Comparison of ENCODE assay signal across 8 cellular contexts in the genomic region with DNA sequence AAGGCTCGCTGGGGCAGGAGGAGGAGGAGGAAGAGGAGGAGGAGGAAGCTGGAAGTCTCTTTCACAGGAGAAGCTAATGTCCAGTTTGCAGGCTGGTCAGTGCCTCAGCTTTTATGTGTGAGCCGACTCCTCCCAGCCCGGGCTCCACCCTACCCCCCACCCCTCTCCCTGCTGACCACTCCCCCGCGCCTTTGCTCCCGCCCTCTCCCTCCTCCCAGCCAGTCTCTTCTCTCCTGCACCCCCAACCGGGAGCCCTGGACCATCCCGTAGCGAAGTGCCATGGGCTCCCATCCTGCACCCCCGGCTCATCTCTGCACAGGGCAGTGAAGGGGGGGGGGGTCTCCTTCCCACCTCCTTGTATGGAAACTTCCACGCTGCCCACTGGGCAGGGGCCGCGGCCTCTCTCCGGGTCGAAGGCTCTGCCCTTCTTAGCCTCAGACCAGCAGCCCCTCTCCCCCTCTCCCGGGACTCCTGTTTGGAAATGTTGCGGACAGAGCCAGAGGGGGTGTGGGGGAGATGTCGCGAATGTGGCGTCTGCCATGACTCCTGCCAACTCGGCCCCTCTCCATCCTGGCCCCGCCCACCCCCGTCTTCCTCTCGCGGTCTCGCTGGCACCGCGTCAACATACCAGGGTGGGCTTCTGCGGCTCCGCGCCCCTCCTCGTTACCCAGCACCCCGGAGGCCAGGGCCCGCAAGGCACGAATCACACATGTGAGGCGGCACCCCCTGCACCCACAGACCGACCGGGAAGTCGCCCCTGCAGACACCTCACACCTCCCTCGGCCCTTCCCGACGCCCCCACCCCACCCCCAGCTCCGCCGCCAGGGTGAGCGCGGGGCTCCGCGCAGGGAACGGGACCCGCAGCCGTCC. TPM values are rescaled to one million over a fixed set of nuclear protein-coding genes. Genes with fewer than 3 reads are reported as not detected.
DNase-seq lines count a peak whose midpoint lies in the region; ATAC-seq and TF ChIP-seq lines count a peak whose summit lies in the region.

No MANE protein-coding gene starts in this region.

- peak overlapping the region; percentile 46 for H3K4me3 ChIP-seq in astrocyte of the spinal cord (ENCODE audit: low read depth, low read length)
- peak overlapping the region in 3 of 4 donors; percentile 14 to 47 (median 17) for H3K4me3 ChIP-seq in transverse colon

- peaks cover 0 to 34% (median 8%) of the 10 kb centered on the region in 4 donors for H3K4me1 ChIP-seq in transverse colon

- H3K27ac ChIP-seq in transverse colon: peak overlapping the region in 1 of 4 donors; percentile 34

- TF ChIP-seq EP300 in transverse colon (IDR thresholded peaks at IDR 0.05; ENCODE audit: low read depth): no peak

- no peaks in the 10 kb centered on the region for H3K36me3 ChIP-seq in transverse colon

- no peaks in the 10 kb centered on the region for H3K36me3 Mint-ChIP-seq in activated CD8-positive, alpha-beta T cell treated with anti-CD3 and anti-CD28 coated beads for 36 hours (ENCODE audit: low read depth)
- no peaks in the 10 kb centered on the region for H3K36me3 Mint-ChIP-seq in activated CD8-positive, alpha-beta T cell treated with anti-CD3 and anti-CD28 coated beads, Interleukin-2, amount 10 ng/mL, durations not matched to agents 7 days and 5 days (ENCODE audit: low read depth)

- in situ Hi-C loops in astrocyte of the spinal cord (cut with HindIII; ENCODE audit: low sequenced_read_pairs): no loop called here
- in situ Hi-C loops in transverse colon (cut with MboI; ENCODE audit: low pct_ligation_motif_present in 1 of 4, low pct_unique_long_range_greater_than_20kb in 1 of 4, low sequenced_read_pairs in 3 of 4): no loop called here

- DNase-seq in activated CD8-positive, alpha-beta T cell treated with anti-CD3 and anti-CD28 coated beads for 36 hours: no peak
- DNase-seq in activated CD8-positive, alpha-beta T cell treated with anti-CD3 and anti-CD28 coated beads, Interleukin-2, amount 10 ng/mL, durations not matched to agents 7 days and 5 days: no peak
- DNase-seq in astrocyte of the spinal cord (ENCODE audit: low read depth, low spot score): peak; percentile 83
- peak; percentile 89 for DNase-seq in islet precursor cell
- peak; percentile 34 for DNase-seq in transverse colon

- H3K4me3 Mint-ChIP-seq in activated CD8-positive, alpha-beta T cell treated with anti-CD3 and anti-CD28 coated beads for 36 hours: peak overlapping the region; percentile 26
- H3K4me3 Mint-ChIP-seq in activated CD8-positive, alpha-beta T cell treated with anti-CD3 and anti-CD28 coated beads, Interleukin-2, amount 10 ng/mL, durations not matched to agents 7 days and 5 days: no peak overlapping the region

- POLR2A ChIA-PET in activated CD8-positive, alpha-beta T cell treated with anti-CD3 and anti-CD28 coated beads for 36 hours (lab: Charles Lee): interaction anchor here (1.0 kb wide), 1 partner anchor 9 kb away, joined by 3 read pairs; no protein-coding TSS in a partner anchor
- POLR2A ChIA-PET in activated CD8-positive, alpha-beta T cell treated with anti-CD3 and anti-CD28 coated beads, Interleukin-2, amount 10 ng/mL, durations not matched to agents 7 days and 5 days (lab: Charles Lee): interaction anchor here (0.5 kb wide), 1 partner anchor 518 kb away, joined by 3 read pairs; no protein-coding TSS in a partner anchor

- H3K27me3 ChIP-seq in transverse colon: peaks cover 98% of the 10 kb centered on the region

- no peak for TF ChIP-seq CTCF in activated CD8-positive, alpha-beta T cell treated with anti-CD3 and anti-CD28 coated beads for 36 hours (IDR thresholded peaks at IDR 0.05)
- TF ChIP-seq CTCF in astrocyte of the spinal cord (IDR thresholded peaks at IDR 0.05; ENCODE audit: low read depth, low read length) (no peak), transverse colon (IDR thresholded peaks at IDR 0.05) (no peak)

- H3K9me3 ChIP-seq in transverse colon: no peaks in the 10 kb centered on the region

- H3K27ac Mint-ChIP-seq in activated CD8-positive, alpha-beta T cell treated with anti-CD3 and anti-CD28 coated beads for 36 hours: no peak overlapping the region
- no peak overlapping the region for H3K27ac Mint-ChIP-seq in activated CD8-positive, alpha-beta T cell treated with anti-CD3 and anti-CD28 coated beads, Interleukin-2, amount 10 ng/mL, durations not matched to agents 7 days and 5 days

- peaks cover 60% of the 10 kb centered on the region for H3K27me3 Mint-ChIP-seq in activated CD8-positive, alpha-beta T cell treated with anti-CD3 and anti-CD28 coated beads for 36 hours
- H3K27me3 Mint-ChIP-seq in activated CD8-positive, alpha-beta T cell treated with anti-CD3 and anti-CD28 coated beads, Interleukin-2, amount 10 ng/mL, durations not matched to agents 7 days and 5 days (ENCODE audit: low read depth): peaks cover 52% of the 10 kb centered on the region

- peaks cover 20% of the 10 kb centered on the region for H3K4me1 Mint-ChIP-seq in activated CD8-positive, alpha-beta T cell treated with anti-CD3 and anti-CD28 coated beads for 36 hours (ENCODE audit: low read depth)
- H3K4me1 Mint-ChIP-seq in activated CD8-positive, alpha-beta T cell treated with anti-CD3 and anti-CD28 coated beads, Interleukin-2, amount 10 ng/mL, durations not matched to agents 7 days and 5 days (ENCODE audit: low read depth): peaks cover 3% of the 10 kb centered on the region

- no peak for TF ChIP-seq POLR2A in transverse colon (IDR thresholded peaks at IDR 0.05)

- no peak for ATAC-seq in activated CD8-positive, alpha-beta T cell treated with anti-CD3 and anti-CD28 coated beads for 36 hours
- no peak for ATAC-seq in activated CD8-positive, alpha-beta T cell treated with anti-CD3 and anti-CD28 coated beads, Interleukin-2, amount 10 ng/mL, durations not matched to agents 7 days and 5 days
- ATAC-seq in GM19452 (IDR thresholded peaks at IDR 0.05; ENCODE audit: unreplicated experiment): no peak
- ATAC-seq in GM21619 (IDR thresholded peaks at IDR 0.05; ENCODE audit: unreplicated experiment): no peak
- ATAC-seq in HG03135 (IDR thresholded peaks at IDR 0.05; ENCODE audit: unreplicated experiment): no peak

- no peaks in the 10 kb centered on the region for H3K9me3 Mint-ChIP-seq in activated CD8-positive, alpha-beta T cell treated with anti-CD3 and anti-CD28 coated beads for 36 hours
- no peaks in the 10 kb centered on the region for H3K9me3 Mint-ChIP-seq in activated CD8-positive, alpha-beta T cell treated with anti-CD3 and anti-CD28 coated beads, Interleukin-2, amount 10 ng/mL, durations not matched to agents 7 days and 5 days (ENCODE audit: insufficient read depth)

- whole genome bisulfite sequencing in transverse colon (ENCODE audit: low coverage in 1 of 2), 2 donors: 5% methylated on average over 47 of the region's 51 CpGs; no CpG with 5 or more reads in 1 of the 2 donors

- CTCF ChIA-PET in activated CD8-positive, alpha-beta T cell treated with anti-CD3 and anti-CD28 coated beads for 36 hours (lab: Charles Lee): interaction anchor here (0.6 to 9.2 kb wide), 2 partner anchors 14 to 600 kb away, joined by 3 to 87 read pairs; no protein-coding TSS in a partner anchor
- CTCF ChIA-PET in activated CD8-positive, alpha-beta T cell treated with anti-CD3 and anti-CD28 coated beads, Interleukin-2, amount 10 ng/mL, durations not matched to agents 7 days and 5 days (lab: Charles Lee): interaction anchor here (1.9 kb wide), 1 partner anchor 14 kb away, joined by 9 read pairs; no protein-coding TSS in a partner anchor

- intact Hi-C loops in activated CD8-positive, alpha-beta T cell treated with anti-CD3 and anti-CD28 coated beads for 36 hours (cut with micrococcal nuclease): no loop called here
- intact Hi-C loops in transverse colon (cut with DNase I; ENCODE audit: low total_unique reads): no loop called here

RNA-seq across cellular contexts. Expression of a gene that starts 1.8 kb away (rescaled TPM):
- total RNA-seq in activated CD8-positive, alpha-beta T cell treated with anti-CD3 and anti-CD28 coated beads for 36 hours: 1 to 10 TPM; 8.1 to 8.2 TPM
- total RNA-seq in activated CD8-positive, alpha-beta T cell treated with anti-CD3 and anti-CD28 coated beads, Interleukin-2, amount 10 ng/mL, durations not matched to agents 7 days and 5 days: not detected
- 10 to 100 TPM in 3 of 4 donors, 1 to 10 TPM in 1; 8.2 to 19.8 (median 12.2) TPM for total RNA-seq in transverse colon

RNA-seq across cellular contexts. Expression of a gene that starts 23.6 kb away (rescaled TPM):
- total RNA-seq in activated CD8-positive, alpha-beta T cell treated with anti-CD3 and anti-CD28 coated beads for 36 hours: not detected
- total RNA-seq in activated CD8-positive, alpha-beta T cell treated with anti-CD3 and anti-CD28 coated beads, Interleukin-2, amount 10 ng/mL, durations not matched to agents 7 days and 5 days: not detected
- not detected for total RNA-seq in transverse colon

RNA-seq across cellular contexts. Expression of a gene that starts 34.2 kb away (rescaled TPM):
- total RNA-seq in activated CD8-positive, alpha-beta T cell treated with anti-CD3 and anti-CD28 coated beads for 36 hours: not detected
- total RNA-seq in activated CD8-positive, alpha-beta T cell treated with anti-CD3 and anti-CD28 coated beads, Interleukin-2, amount 10 ng/mL, durations not matched to agents 7 days and 5 days: not detected
- not detected for total RNA-seq in transverse colon

Comparison
In these comparisons a context has a peak if more than half of its experiments do, and no peak if none do; other contexts are left out.
1. RNA of a gene that starts 1.8 kb away (total RNA-seq): 8.2 to 19.8 TPM in transverse colon and 8.1 to 8.2 TPM in activated CD8-positive, alpha-beta T cell treated with anti-CD3 and anti-CD28 coated beads for 36 hours; not detected in activated CD8-positive, alpha-beta T cell treated with anti-CD3 and anti-CD28 coated beads, Interleukin-2, amount 10 ng/mL, durations not matched to agents 7 days and 5 days; every median in the first group is over 4 times any median in the second.
2. DNase-seq: peak in astrocyte of the spinal cord (single experiment), islet precursor cell (single experiment) and transverse colon (single experiment); none in activated CD8-positive, alpha-beta T cell treated with anti-CD3 and anti-CD28 coated beads for 36 hours (single experiment) and activated CD8-positive, alpha-beta T cell treated with anti-CD3 and anti-CD28 coated beads, Interleukin-2, amount 10 ng/mL, durations not matched to agents 7 days and 5 days (single experiment).